In genomic region chr16:1932050-1933028, GRCh38 we compare ENCODE assay signal across 12 cellular contexts. TPM values are rescaled to one million over a fixed set of nuclear protein-coding genes. Genes with fewer than 3 reads are reported as not detected.
DNase-seq lines count a peak whose midpoint lies in the region; ATAC-seq and TF ChIP-seq lines count a peak whose summit lies in the region.
"Had no signal": no experiment of that assay in that cellular context is flagged by ENCODE, and none has a peak within 500 bp of the region (broad histone marks: within the 10 kb centered on the region; RNA-seq: fewer than 3 reads in every experiment).

No MANE protein-coding gene starts in this region.

- DNase-seq in ELR (ENCODE audit: low read depth) = peak; percentile 35
- peak; percentile 10 for DNase-seq in NCI-H2029 treated with DMSO at 0.1 percent for 48 hours (lab: John Stamatoyannopoulos, UW)
- no peak for DNase-seq in brain microvascular endothelial cell
- DNase-seq in mesendoderm = peak; percentile 80
- no peak for DNase-seq in uterus
- no peak for DNase-seq in activated gamma-delta T cell (lab: John Stamatoyannopoulos, UW)
- no peak for DNase-seq in activated naive CD4-positive, alpha-beta T cell treated with anti-CD3 and anti-CD28 coated beads, Interleukin-2, amount 50 U/mL, for 72 hours (ENCODE audit: low spot score in 2 of 2)
- DNase-seq: activated CD8-positive, alpha-beta T cell treated with anti-CD3 and anti-CD28 coated beads, Interleukin-2, amount 10 ng/mL, durations not matched to agents 7 days and 5 days had no signal

- in situ Hi-C loops in brain microvascular endothelial cell (cut with HindIII; ENCODE audit: low pct_ligation_motif_present, low sequenced_read_pairs) = no loop called here

- H2BK5ac ChIP-seq in mesendoderm (ENCODE audit: low read length) = no peak overlapping the region

- no peak overlapping the region for H2BK120ac ChIP-seq in mesendoderm (ENCODE audit: low read depth, low read length)

- H3K79me2 ChIP-seq in mesendoderm (ENCODE audit: control insufficient read depth, insufficient read depth, low read length) = no peaks in the 10 kb centered on the region

- H3K9me3 Mint-ChIP-seq in activated naive CD4-positive, alpha-beta T cell treated with anti-CD3 and anti-CD28 coated beads, Interleukin-2, amount 50 U/mL, for 72 hours = no peaks in the 10 kb centered on the region

- no peaks in the 10 kb centered on the region for H3K9me3 ChIP-seq in uterus

- no peak overlapping the region for H3K23ac ChIP-seq in mesendoderm (ENCODE audit: low read length)

- TF ChIP-seq CTCF in brain microvascular endothelial cell (IDR thresholded peaks at IDR 0.05; ENCODE audit: low read depth, low read length, missing control alignments) (peak; percentile 26), uterus (IDR thresholded peaks at IDR 0.05) (no peak)

- no peak overlapping the region for H3K4me3 ChIP-seq in brain microvascular endothelial cell (ENCODE audit: low read depth, low read length)
- no peak overlapping the region for H3K4me3 ChIP-seq in mesendoderm (ENCODE audit: low read length)
- no peak overlapping the region for H3K4me3 ChIP-seq in uterus

- no peak for TF ChIP-seq POLR2A in uterus (IDR thresholded peaks at IDR 0.05)

- H2BK15ac ChIP-seq in mesendoderm (replicated peaks; ENCODE audit: low read depth) = no peak overlapping the region

- H3K36me3 Mint-ChIP-seq in activated naive CD4-positive, alpha-beta T cell treated with anti-CD3 and anti-CD28 coated beads, Interleukin-2, amount 50 U/mL, for 72 hours = no peaks in the 10 kb centered on the region

- H3K79me1 ChIP-seq in mesendoderm (ENCODE audit: low read length) = no peaks in the 10 kb centered on the region

- no peak overlapping the region for H3K9ac ChIP-seq in mesendoderm (ENCODE audit: low read length)

- no peak overlapping the region for H3K4me2 ChIP-seq in mesendoderm (ENCODE audit: low read length)

- no peak for ATAC-seq in GM18907 (IDR thresholded peaks at IDR 0.05; ENCODE audit: unreplicated experiment)
- no peak for ATAC-seq in activated naive CD4-positive, alpha-beta T cell treated with anti-CD3 and anti-CD28 coated beads, Interleukin-2, amount 50 U/mL, for 72 hours
- ATAC-seq: activated CD8-positive, alpha-beta T cell treated with anti-CD3 and anti-CD28 coated beads, Interleukin-2, amount 10 ng/mL, durations not matched to agents 7 days and 5 days had no signal

- H3K27me3 ChIP-seq in brain microvascular endothelial cell (replicated peaks) (no peaks in the 10 kb centered on the region), mesendoderm (ENCODE audit: insufficient read depth, low read length, poor library complexity) (no peaks in the 10 kb centered on the region), uterus (no peaks in the 10 kb centered on the region)

- H3K27ac Mint-ChIP-seq in activated naive CD4-positive, alpha-beta T cell treated with anti-CD3 and anti-CD28 coated beads, Interleukin-2, amount 50 U/mL, for 72 hours = no peak overlapping the region
- H3K27ac Mint-ChIP-seq: activated CD8-positive, alpha-beta T cell treated with anti-CD3 and anti-CD28 coated beads, Interleukin-2, amount 10 ng/mL, durations not matched to agents 7 days and 5 days had no signal

- no CpG with 5 or more reads among the region's 19 CpGs for WGBS in mesendoderm (ENCODE audit: extremely low coverage, insufficient coverage, low lambda C conversion rate)

- no peak overlapping the region for H3K27ac ChIP-seq in brain microvascular endothelial cell
- no peak overlapping the region for H3K27ac ChIP-seq in mesendoderm (ENCODE audit: low read depth, low read length)
- no peak overlapping the region for H3K27ac ChIP-seq in uterus

- no peak overlapping the region for H3K18ac ChIP-seq in mesendoderm (ENCODE audit: low read length)

- no peak overlapping the region for H4K5ac ChIP-seq in mesendoderm (ENCODE audit: low read length)

- H3K4ac ChIP-seq in mesendoderm (ENCODE audit: low read depth, low read length) = no peak overlapping the region

- no peak overlapping the region for H3K56ac ChIP-seq in mesendoderm (ENCODE audit: low read length)

- intact Hi-C loops in uterus (cut with DNase I; ENCODE audit: low total_unique reads) = loop anchor here (5.0 kb wide), 1 partner anchor 70 kb away; no protein-coding TSS in a partner anchor

- no peaks in the 10 kb centered on the region for H3K36me3 ChIP-seq in brain microvascular endothelial cell (replicated peaks)
- no peaks in the 10 kb centered on the region for H3K36me3 ChIP-seq in mesendoderm (ENCODE audit: control insufficient read depth, insufficient read depth, low read length)
- H3K36me3 ChIP-seq in uterus = no peaks in the 10 kb centered on the region

- H4K8ac ChIP-seq in mesendoderm (ENCODE audit: low read depth, low read length) = no peak overlapping the region

- no peak overlapping the region for H2AK5ac ChIP-seq in mesendoderm (ENCODE audit: low read length)

- H3K4me1 ChIP-seq in mesendoderm (ENCODE audit: control insufficient read depth, low read depth, low read length) = no peaks in the 10 kb centered on the region
- H3K4me1 ChIP-seq in uterus = no peaks in the 10 kb centered on the region

RNA-seq across cellular contexts. Expression of gene MSRB1, which starts 10.7 kb away (rescaled TPM):
- 23.6 TPM for polyA plus RNA-seq in mesendoderm (2013, experiment 1 of 2)
- 24.3 TPM for polyA plus RNA-seq in mesendoderm (2013, experiment 2 of 2)
- 10 to 100 TPM in 2 of 4 donors, 1 to 10 TPM in 2; 5.6 to 21.2 (median 11.9) TPM for total RNA-seq in uterus
- total RNA-seq in activated naive CD4-positive, alpha-beta T cell treated with anti-CD3 and anti-CD28 coated beads, Interleukin-2, amount 50 U/mL, for 72 hours = 10 to 100 TPM; 17.3 to 41.7 TPM

RNA-seq across cellular contexts. Expression of gene HS3ST6, which starts 14.1 kb away (rescaled TPM):
- polyA plus RNA-seq in mesendoderm (2013, experiment 1 of 2) = not detected
- not detected for polyA plus RNA-seq in mesendoderm (2013, experiment 2 of 2)
- not detected for total RNA-seq in uterus
- not detected for total RNA-seq in activated naive CD4-positive, alpha-beta T cell treated with anti-CD3 and anti-CD28 coated beads, Interleukin-2, amount 50 U/mL, for 72 hours
- total RNA-seq: activated CD8-positive, alpha-beta T cell treated with anti-CD3 and anti-CD28 coated beads, Interleukin-2, amount 10 ng/mL, durations not matched to agents 7 days and 5 days; aorta; frontal cortex; RPMI7951 had no signal

RNA-seq across cellular contexts. Expression of gene RPL3L, which starts 22.1 kb away (rescaled TPM):
- polyA plus RNA-seq in mesendoderm (2013, experiment 1 of 2) = 0.08 TPM
- polyA plus RNA-seq in mesendoderm (2013, experiment 2 of 2) = 0.13 TPM
- total RNA-seq in uterus = under 1 TPM in 1 of 4 donors, not detected in 3; 0.14 TPM
- total RNA-seq in activated naive CD4-positive, alpha-beta T cell treated with anti-CD3 and anti-CD28 coated beads, Interleukin-2, amount 50 U/mL, for 72 hours = not detected
- total RNA-seq: aorta, frontal cortex, RPMI7951 had no signal
- polyA plus RNA-seq: aorta had no signal

RNA-seq across cellular contexts. Expression of gene NDUFB10, which starts 27.0 kb away (rescaled TPM):
- polyA plus RNA-seq in mesendoderm (2013, experiment 1 of 2) = 149 TPM
- 156 TPM for polyA plus RNA-seq in mesendoderm (2013, experiment 2 of 2)
- 100 to 1,000 TPM in 1 of 4 donors, 10 to 100 TPM in 3; 50.1 to 532 (median 78.0) TPM for total RNA-seq in uterus
- total RNA-seq in activated naive CD4-positive, alpha-beta T cell treated with anti-CD3 and anti-CD28 coated beads, Interleukin-2, amount 50 U/mL, for 72 hours = 10 to 100 TPM; 63.4 to 98.8 TPM

RNA-seq across cellular contexts. Expression of gene RPS2, which starts 32.3 kb away (rescaled TPM):
- 5,567 TPM for polyA plus RNA-seq in mesendoderm (2013, experiment 1 of 2)
- 5,746 TPM for polyA plus RNA-seq in mesendoderm (2013, experiment 2 of 2)
- total RNA-seq in uterus = 1,000 to 10,000 TPM in 3 of 4 donors, 100 to 1,000 TPM in 1; 982 to 2,205 (median 1,458) TPM
- total RNA-seq in activated naive CD4-positive, alpha-beta T cell treated with anti-CD3 and anti-CD28 coated beads, Interleukin-2, amount 50 U/mL, for 72 hours = 1,000 to 10,000 TPM; 5,211 to 5,668 TPM

Comparison
In these comparisons a context has a peak if more than half of its experiments do, and no peak if none do; other contexts are left out.
1. DNase-seq: peak in ELR (single experiment), NCI-H2029 treated with DMSO at 0.1 percent for 48 hours (single experiment) and mesendoderm (single experiment); none in brain microvascular endothelial cell (single experiment), uterus (0 of 2), activated gamma-delta T cell (single experiment) and activated naive CD4-positive, alpha-beta T cell treated with anti-CD3 and anti-CD28 coated beads, Interleukin-2, amount 50 U/mL, for 72 hours (0 of 2).